ENCODE assay signal across 6 cellular contexts in the genomic region with DNA sequence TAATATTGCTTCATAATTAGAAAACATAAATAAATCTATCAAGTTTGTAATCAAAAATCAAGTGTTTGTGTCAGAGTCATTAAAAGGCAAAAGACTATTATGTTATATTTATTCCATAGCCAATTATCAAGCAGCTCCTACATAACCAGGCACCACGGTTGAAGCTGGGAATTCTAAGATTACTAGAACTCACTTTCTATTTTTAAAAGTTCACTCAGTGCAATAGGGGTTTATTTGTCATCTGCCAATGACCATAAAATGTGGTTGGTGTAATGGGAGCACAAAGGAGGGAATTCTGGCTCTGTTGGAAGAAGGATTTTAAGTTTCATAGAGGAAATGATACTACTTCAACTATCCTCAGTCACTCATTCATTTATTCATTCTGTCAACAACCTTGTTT.
"Had no signal": no experiment of that assay in that cellular context is flagged by ENCODE, and none has a peak within 500 bp of the region (broad histone marks: within the 10 kb centered on the region; RNA-seq: fewer than 3 reads in every experiment).

No MANE protein-coding gene starts in this region.

- H3K27ac Mint-ChIP-seq: GM23338, H9, IgD-negative memory B cell had no signal

- H3K36me3 Mint-ChIP-seq: IgD-negative memory B cell had no signal

- DNase-seq: H9, HCEC 1CT had no signal

- H3K4me2 ChIP-seq: GM23338 had no signal

- H3K4me3 ChIP-seq: GM23338 had no signal

- H3K4me3 Mint-ChIP-seq: GM23338, H9, IgD-negative memory B cell had no signal

- H2AFZ ChIP-seq: GM23338 had no signal

- H3K9me3 Mint-ChIP-seq: GM23338, H9, IgD-negative memory B cell had no signal

- ATAC-seq: GM23338, HepG2 had no signal

- H3K27ac ChIP-seq: HL-60 had no signal

- H3K4me1 Mint-ChIP-seq: GM23338, H9, IgD-negative memory B cell had no signal
